Comparison of ENCODE assay signal across 22 cellular contexts in the genomic region with DNA sequence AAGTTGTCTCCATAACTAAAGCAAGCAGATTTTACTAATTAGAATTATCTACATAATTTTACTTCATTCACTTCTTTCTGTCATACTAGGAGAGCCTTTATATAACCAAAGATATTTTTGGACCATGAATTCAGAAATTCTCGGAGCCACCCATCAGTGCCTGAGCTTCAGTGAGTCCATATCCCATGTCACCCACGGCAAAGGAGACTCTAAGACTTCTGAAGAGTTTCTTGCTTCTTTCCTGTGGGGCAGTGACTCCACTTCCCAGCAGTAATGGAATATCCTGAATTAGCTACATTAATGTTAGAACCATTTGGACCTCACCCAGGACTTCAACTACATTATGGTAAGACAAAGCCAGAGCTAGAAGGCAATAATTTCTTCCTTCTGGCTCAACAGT. TPM values are rescaled to one million over a fixed set of nuclear protein-coding genes. Genes with fewer than 3 reads are reported as not detected.
A peak's percentile ranks its signal among the peaks of the same experiment; 100 is the strongest.
DNase-seq lines count a peak whose midpoint lies in the region; ATAC-seq and TF ChIP-seq lines count a peak whose summit lies in the region.
"Had no signal": no experiment of that assay in that cellular context is flagged by ENCODE, and none has a peak within 500 bp of the region (broad histone marks: within the 10 kb centered on the region; RNA-seq: fewer than 3 reads in every experiment).

No MANE protein-coding gene starts in this region.

- peaks cover 92% of the 10 kb centered on the region for H3K4me1 ChIP-seq in A673 (ENCODE audit: insufficient read depth, low read length, poor library complexity, severe bottlenecking)
- H3K4me1 ChIP-seq in stomach: peaks cover 19 to 100% (median 64%) of the 10 kb centered on the region in 4 donors

- H3K27me3 Mint-ChIP-seq in mesothelial cell of epicardium (ENCODE audit: low read depth): no peaks in the 10 kb centered on the region
- peaks cover 12% of the 10 kb centered on the region for H3K27me3 Mint-ChIP-seq in activated naive CD8-positive, alpha-beta T cell treated with anti-CD3 and anti-CD28 coated beads, Interleukin-2, amount 50 U/mL, for 24 hours
- H3K27me3 Mint-ChIP-seq: stimulated activated memory B cell treated with anti-CD40 and anti-IgM and Interleukin-4, amounts not matched to agents 10 μg/mL and 1 μg/mL and 100 μg/mL, for 72 hours had no signal

- BruUV-seq in A673 (replicated peaks; lab: Mats Ljungman, UMichigan): no TSS peak

- ATAC-seq in GM18870 (IDR thresholded peaks at IDR 0.05; ENCODE audit: unreplicated experiment) (no peak), HG03469 (IDR thresholded peaks at IDR 0.05; ENCODE audit: unreplicated experiment) (no peak)
- ATAC-seq in activated naive CD8-positive, alpha-beta T cell treated with anti-CD3 and anti-CD28 coated beads, Interleukin-2, amount 50 U/mL, for 24 hours: no peak
- ATAC-seq: GM12878; stimulated activated memory B cell treated with anti-CD40 and anti-IgM and Interleukin-4, amounts not matched to agents 10 μg/mL and 1 μg/mL and 100 μg/mL, for 72 hours had no signal

- H3K4me1 Mint-ChIP-seq in mesothelial cell of epicardium: peaks cover 83% of the 10 kb centered on the region
- H3K4me1 Mint-ChIP-seq in activated naive CD8-positive, alpha-beta T cell treated with anti-CD3 and anti-CD28 coated beads, Interleukin-2, amount 50 U/mL, for 24 hours: no peaks in the 10 kb centered on the region
- H3K4me1 Mint-ChIP-seq: CD4-positive, alpha-beta memory T cell; endodermal cell; stimulated activated memory B cell treated with anti-CD40 and anti-IgM and Interleukin-4, amounts not matched to agents 10 μg/mL and 1 μg/mL and 100 μg/mL, for 72 hours had no signal

- POLR2A ChIA-PET in A673 (lab: Charles Lee; ENCODE audit: low non-redundant PET): no interaction called here

- H3K4me3 Mint-ChIP-seq in mesothelial cell of epicardium: no peak overlapping the region
- no peak overlapping the region for H3K4me3 Mint-ChIP-seq in activated naive CD8-positive, alpha-beta T cell treated with anti-CD3 and anti-CD28 coated beads, Interleukin-2, amount 50 U/mL, for 24 hours
- H3K4me3 Mint-ChIP-seq: CD4-positive, alpha-beta memory T cell; endodermal cell; stimulated activated memory B cell treated with anti-CD40 and anti-IgM and Interleukin-4, amounts not matched to agents 10 μg/mL and 1 μg/mL and 100 μg/mL, for 72 hours had no signal

- DNase-seq in A673 (ENCODE audit: low spot score) (no peak), mesothelial cell of epicardium (ENCODE audit: low spot score in 2 of 2, unreplicated experiment in 2 of 2) (no peak), stomach (no peak), LoVo (ENCODE audit: low spot score) (no peak)
- no peak for DNase-seq in activated naive CD8-positive, alpha-beta T cell treated with anti-CD3 and anti-CD28 coated beads, Interleukin-2, amount 50 U/mL, for 24 hours
- DNase-seq: activated CD4-positive, alpha-beta T cell treated with anti-CD3 and anti-CD28 coated beads, Interleukin-2, amount 50 U/mL, for 48 hours; activated gamma-delta T cell treated with Interleukin-2 at 50 U/mL for 16 hours; amniotic stem cell; CD4-positive, alpha-beta memory T cell; cerebellar nuclear complex; DMS53; endodermal cell; NCI-H1417 treated with DMSO at 0.1 percent for 48 hours; NCI-H2171; SIG-M5; T-helper 2 cell had no signal

- H3K4me3 ChIP-seq in A673 (ENCODE audit: low read depth, low read length, poor library complexity, severe bottlenecking): no peak overlapping the region
- H3K4me3 ChIP-seq in stomach: no peak overlapping the region
- H3K4me3 ChIP-seq: GM12878, vagina had no signal

- peak overlapping the region; percentile 80 for H3K27ac Mint-ChIP-seq in mesothelial cell of epicardium
- H3K27ac Mint-ChIP-seq in activated naive CD8-positive, alpha-beta T cell treated with anti-CD3 and anti-CD28 coated beads, Interleukin-2, amount 50 U/mL, for 24 hours: no peak overlapping the region
- H3K27ac Mint-ChIP-seq: CD4-positive, alpha-beta memory T cell; endodermal cell; stimulated activated memory B cell treated with anti-CD40 and anti-IgM and Interleukin-4, amounts not matched to agents 10 μg/mL and 1 μg/mL and 100 μg/mL, for 72 hours had no signal

- H3K9me3 ChIP-seq in A673 (ENCODE audit: low read depth, low read length, poor library complexity, severe bottlenecking) (no peaks in the 10 kb centered on the region), stomach (no peaks in the 10 kb centered on the region)
- H3K9me3 ChIP-seq: vagina had no signal

- no peaks in the 10 kb centered on the region for H3K27me3 ChIP-seq in A673 (replicated peaks; ENCODE audit: insufficient read depth, low read depth, low read length, poor library complexity)
- H3K27me3 ChIP-seq in stomach: no peaks in the 10 kb centered on the region
- H3K27me3 ChIP-seq: vagina had no signal

- H3K27ac ChIP-seq in A673 (ENCODE audit: low read depth, low read length, poor library complexity, severe bottlenecking) (peak overlapping the region; percentile 77), angular gyrus (ENCODE audit: low read depth, low read length) (peak overlapping the region; percentile 25), stomach (peak overlapping the region in 4 of 5 donors; percentile 36 to 69 (median 53))
- H3K27ac ChIP-seq: vagina had no signal

- intact Hi-C loops in A673 (cut with micrococcal nuclease; ENCODE audit: unreplicated experiment) (no loop called here), stomach (cut with DNase I; ENCODE audit: low total_unique reads) (no loop called here)

- TF ChIP-seq EP300 in stomach (IDR thresholded peaks at IDR 0.05): no peak

- H3K9me3 Mint-ChIP-seq in mesothelial cell of epicardium: no peaks in the 10 kb centered on the region
- H3K9me3 Mint-ChIP-seq in activated naive CD8-positive, alpha-beta T cell treated with anti-CD3 and anti-CD28 coated beads, Interleukin-2, amount 50 U/mL, for 24 hours: no peaks in the 10 kb centered on the region
- H3K9me3 Mint-ChIP-seq: CD4-positive, alpha-beta memory T cell; endodermal cell; stimulated activated memory B cell treated with anti-CD40 and anti-IgM and Interleukin-4, amounts not matched to agents 10 μg/mL and 1 μg/mL and 100 μg/mL, for 72 hours had no signal

- H3K36me3 ChIP-seq in A673 (ENCODE audit: insufficient read depth, low read length, poor library complexity, severe bottlenecking) (no peaks in the 10 kb centered on the region), stomach (no peaks in the 10 kb centered on the region)
- H3K36me3 ChIP-seq: vagina had no signal

- 66 to 92% (median 85%) methylated on average over 2 of the region's 2 CpGs for WGBS in stomach, 5 donors

- peaks cover 4% of the 10 kb centered on the region for H3K36me3 Mint-ChIP-seq in mesothelial cell of epicardium
- no peaks in the 10 kb centered on the region for H3K36me3 Mint-ChIP-seq in activated naive CD8-positive, alpha-beta T cell treated with anti-CD3 and anti-CD28 coated beads, Interleukin-2, amount 50 U/mL, for 24 hours (ENCODE audit: low read depth)
- H3K36me3 Mint-ChIP-seq: CD4-positive, alpha-beta memory T cell; stimulated activated memory B cell treated with anti-CD40 and anti-IgM and Interleukin-4, amounts not matched to agents 10 μg/mL and 1 μg/mL and 100 μg/mL, for 72 hours had no signal

- TF ChIP-seq POLR2A in stomach (IDR thresholded peaks at IDR 0.05): no peak

- CTCF ChIA-PET in A673 (lab: Charles Lee): no interaction called here

- TF ChIP-seq CTCF in A673 (conservative IDR thresholded peaks at IDR 0.05; ENCODE audit: low read depth, low read length): no peak
- no peak for TF ChIP-seq CTCF in mesothelial cell of epicardium (IDR thresholded peaks at IDR 0.05; ENCODE audit: unreplicated experiment)
- no peak for TF ChIP-seq CTCF in stomach (IDR thresholded peaks at IDR 0.05)

RNA-seq across cellular contexts. Expression of a gene that starts 8.2 kb away (rescaled TPM):
- total RNA-seq in A673 (2021): 45.7 and 48.7 TPM in 2 replicates
- total RNA-seq in mesothelial cell of epicardium: 21.3 to 24.5 TPM (median 23.0 TPM) in 3 replicates
- total RNA-seq in stomach: 100 to 1,000 TPM in 1 of 5 donors, 10 to 100 TPM in 4; 41.3 to 158 (median 54.3) TPM
- polyA plus RNA-seq in stomach: 1 to 10 TPM; 4.4 to 9.2 (median 6.7) TPM
- polyA plus RNA-seq: CD4-positive, alpha-beta memory T cell had no signal

Comparison
In these comparisons a context has a peak if more than half of its experiments do, and no peak if none do; other contexts are left out.
1. H3K27ac ChIP-seq: peak in every context shown above with its lines; median percentile 77 in A673; 53 in stomach; 25 in angular gyrus.